1 cellular context compared by ENCODE assay signal in the genomic region with DNA sequence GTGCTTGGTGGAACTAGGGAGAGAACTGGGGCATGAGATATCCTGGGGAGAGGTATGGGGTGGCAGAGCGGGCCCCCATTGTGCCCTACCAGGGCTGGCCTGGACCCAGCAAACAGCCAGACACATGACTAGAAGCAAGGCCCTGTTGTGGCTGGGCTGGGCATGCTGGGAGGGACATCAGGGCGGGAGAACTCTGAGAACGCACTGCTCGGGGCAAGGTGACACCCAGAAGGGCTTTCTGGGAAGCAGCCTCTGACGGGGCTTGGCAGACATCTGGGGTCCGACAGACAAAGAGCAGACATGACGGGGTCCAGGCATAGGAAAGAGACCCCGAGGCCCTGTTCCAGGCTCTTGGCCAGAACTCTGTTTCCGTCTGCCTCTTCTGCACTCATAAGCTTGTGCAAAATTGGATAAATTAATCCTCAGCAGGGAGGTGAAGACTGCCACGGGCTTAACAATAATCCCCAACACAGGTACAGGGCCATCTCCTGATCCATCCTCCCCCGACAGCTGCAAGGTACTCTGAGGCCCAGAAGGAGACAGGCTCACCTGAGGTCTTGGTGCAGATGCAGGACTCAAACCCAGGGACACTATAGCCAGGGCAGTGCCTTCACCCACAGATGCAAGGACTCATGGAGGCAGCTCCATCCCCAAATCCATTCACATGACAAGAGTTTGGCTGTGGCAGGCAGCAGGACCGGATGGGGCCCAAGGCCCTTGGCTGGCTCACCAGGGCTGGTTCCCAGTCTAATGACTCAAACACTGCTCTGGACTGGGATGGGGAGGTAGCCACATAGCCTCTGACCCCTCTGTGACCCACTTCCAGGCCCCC.
TF ChIP-seq lines count a peak whose summit lies in the region.

No MANE protein-coding gene starts in this region.

TF ChIP-seq in HCT116, 20 proteins besides CTCF, POLR2A, EP300 and RAD21:
- TF ChIP-seq TCF7L2 (IDR thresholded peaks at IDR 0.05; ENCODE audit: borderline replicate concordance, extremely low read depth, insufficient read depth, insufficient read length) (no peak), CBX3 (IDR thresholded peaks at IDR 0.05; ENCODE audit: low read depth) (no peak), JUND (IDR thresholded peaks at IDR 0.05) (no peak), POLR2AphosphoS5 (IDR thresholded peaks at IDR 0.05; ENCODE audit: low read depth, low read length) (peak; percentile 32; the same call in 1 of the 2 replicates), ZNF274 (IDR thresholded peaks at IDR 0.05; ENCODE audit: low read depth, low read length) (no peak), EZH2 (IDR thresholded peaks at IDR 0.05) (no peak)
